ENCODE assay signal across 29 cellular contexts in the genomic region with DNA sequence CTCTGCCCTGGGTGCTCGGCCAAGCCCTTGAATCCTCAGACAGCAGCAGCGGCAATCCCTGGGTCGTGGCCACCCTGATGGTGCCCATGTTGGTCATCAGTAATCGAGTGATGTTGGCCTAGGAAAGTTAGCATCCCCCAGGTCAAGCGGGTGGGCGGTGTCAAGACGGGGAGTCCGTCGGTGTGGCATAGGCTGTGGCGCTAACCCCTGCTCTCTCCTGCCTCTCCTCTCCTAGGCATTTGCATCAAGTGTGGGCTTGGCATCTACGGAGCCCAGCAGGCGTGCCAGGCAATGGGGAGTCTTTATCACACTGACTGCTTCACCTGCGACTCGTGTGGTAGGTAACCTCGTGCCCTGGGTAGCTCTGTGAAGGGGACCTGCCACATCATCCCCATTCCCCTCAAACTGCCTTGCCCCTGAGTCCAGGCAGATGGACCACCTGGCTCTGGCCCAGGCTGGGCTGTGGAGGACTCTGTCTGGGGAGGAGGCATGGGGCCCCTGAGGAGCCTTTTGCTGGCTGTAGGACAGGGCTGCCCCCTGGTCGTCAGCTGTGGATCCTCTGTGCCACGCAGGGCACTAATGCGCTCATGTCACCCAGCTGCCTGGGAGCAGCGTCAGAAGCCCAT.
"Had no signal": no experiment of that assay in that cellular context is flagged by ENCODE, and none has a peak within 500 bp of the region (broad histone marks: within the 10 kb centered on the region; RNA-seq: fewer than 3 reads in every experiment).

No MANE protein-coding gene starts in this region.

- H3K9me3 ChIP-seq: esophagus muscularis mucosa, heart right ventricle, lower lobe of right lung, mucosa of descending colon, stomach, thyroid gland had no signal

- H3K9me3 Mint-ChIP-seq: activated CD4-positive, alpha-beta memory T cell treated with anti-CD3 and anti-CD28 coated beads for 36 hours; activated T-helper 1 cell treated with anti-CD3 and anti-CD28 coated beads, Interleukin-12 subunit alpha, Interleukin-12 subunit beta, Interleukin-2, Interleukin-4 antibody, amounts not matched to agents 30 ng/mL and 10 ng/mL and 1 ng/mL, durations not matched to agents 14 hours and 24 hours and 36 hours; dendritic cell treated with granulocyte-macrophage colony-stimulating factor and Interleukin-4, amounts not matched to agents 40 ng/mL and 50 ng/mL, for 4 days; endodermal cell; natural killer cell treated with Interleukin-12 subunit alpha and Interleukin-12 subunit beta and Interleukin-15 and Interleukin-18, amount 100 ng/mL, for 72 hours; stimulated activated effector memory CD8-positive, alpha-beta T cell treated with anti-CD3 and anti-CD28 coated beads, Interleukin-12 subunit alpha, Interleukin-12 subunit beta, amount 100 ng/mL, for 72 hours had no signal

- H3K4me1 ChIP-seq: foreskin keratinocyte, lower lobe of right lung, thyroid gland had no signal

- H3K4me1 Mint-ChIP-seq: stimulated activated effector memory CD8-positive, alpha-beta T cell treated with anti-CD3 and anti-CD28 coated beads, Interleukin-12 subunit alpha, Interleukin-12 subunit beta, amount 100 ng/mL, for 72 hours had no signal

- H3K4me3 ChIP-seq: esophagus muscularis mucosa, heart right ventricle, lower lobe of right lung, mucosa of descending colon, skin epidermis, stomach, thyroid gland had no signal

- DNase-seq: activated CD4-positive, alpha-beta memory T cell treated with anti-CD3 and anti-CD28 coated beads for 36 hours; activated CD4-positive, alpha-beta T cell treated with anti-CD3 and anti-CD28 coated beads for 48 hours; activated CD8-positive, alpha-beta memory T cell treated with anti-CD3 and anti-CD28 coated beads, Interleukin-2, amount 50 U/mL, for 4 hours; activated gamma-delta T cell treated with Interleukin-2 at 50 U/mL for 16 hours; activated naive CD4-positive, alpha-beta T cell treated with anti-CD3 and anti-CD28 coated beads, Interleukin-2, amount 50 U/mL, for 16 hours; activated T-cell treated with anti-CD3 and anti-CD28 coated beads, Interleukin-2, amount 50 U/mL, for 1 hour; amniotic stem cell; brain microvascular endothelial cell; caudate nucleus; endodermal cell; foreskin keratinocyte; heart right ventricle; kidney glomerular epithelial cell; lower lobe of right lung; mucosa of descending colon; stimulated activated CD4-positive, alpha-beta T cell treated with anti-CD3 and anti-CD28 coated beads, Interleukin-4, amount 100 ng/mL, for 24 hours; stomach; T-helper 9 cell; thyroid gland had no signal

- H3K27ac ChIP-seq: brain microvascular endothelial cell, esophagus muscularis mucosa, foreskin keratinocyte, heart right ventricle, lower lobe of right lung, skin epidermis, stomach, thyroid gland, VCaP had no signal

- H3K27ac Mint-ChIP-seq: activated CD4-positive, alpha-beta memory T cell treated with anti-CD3 and anti-CD28 coated beads for 36 hours; activated T-helper 1 cell treated with anti-CD3 and anti-CD28 coated beads, Interleukin-12 subunit alpha, Interleukin-12 subunit beta, Interleukin-2, Interleukin-4 antibody, amounts not matched to agents 30 ng/mL and 10 ng/mL and 1 ng/mL, durations not matched to agents 14 hours and 24 hours and 36 hours; dendritic cell treated with granulocyte-macrophage colony-stimulating factor and Interleukin-4, amounts not matched to agents 40 ng/mL and 50 ng/mL, for 4 days; endodermal cell; natural killer cell treated with Interleukin-12 subunit alpha and Interleukin-12 subunit beta and Interleukin-15 and Interleukin-18, amount 100 ng/mL, for 72 hours; stimulated activated effector memory CD8-positive, alpha-beta T cell treated with anti-CD3 and anti-CD28 coated beads, Interleukin-12 subunit alpha, Interleukin-12 subunit beta, amount 100 ng/mL, for 72 hours had no signal

- H3K27me3 ChIP-seq: brain microvascular endothelial cell, esophagus muscularis mucosa, foreskin keratinocyte, heart right ventricle, stomach, thyroid gland had no signal

- H3K36me3 Mint-ChIP-seq: activated CD4-positive, alpha-beta memory T cell treated with anti-CD3 and anti-CD28 coated beads for 36 hours; natural killer cell treated with Interleukin-12 subunit alpha and Interleukin-12 subunit beta and Interleukin-15 and Interleukin-18, amount 100 ng/mL, for 72 hours; stimulated activated effector memory CD8-positive, alpha-beta T cell treated with anti-CD3 and anti-CD28 coated beads, Interleukin-12 subunit alpha, Interleukin-12 subunit beta, amount 100 ng/mL, for 72 hours had no signal

- ATAC-seq: activated CD4-positive, CD25-positive, alpha-beta regulatory T cell treated with anti-CD3 and anti-CD28 coated beads, Interleukin-2, amount 50 U/mL, for 24 hours; foreskin keratinocyte; heart right ventricle; left lobe of liver; mucosa of descending colon; natural killer cell treated with Interleukin-12 subunit alpha and Interleukin-12 subunit beta and Interleukin-15 and Interleukin-18, amount 100 ng/mL, for 72 hours; sciatic nerve; stimulated activated effector memory CD8-positive, alpha-beta T cell treated with anti-CD3 and anti-CD28 coated beads, Interleukin-12 subunit alpha, Interleukin-12 subunit beta, amount 100 ng/mL, for 72 hours had no signal

- H3K4me3 Mint-ChIP-seq: activated CD4-positive, alpha-beta memory T cell treated with anti-CD3 and anti-CD28 coated beads for 36 hours; activated T-helper 1 cell treated with anti-CD3 and anti-CD28 coated beads, Interleukin-12 subunit alpha, Interleukin-12 subunit beta, Interleukin-2, Interleukin-4 antibody, amounts not matched to agents 30 ng/mL and 10 ng/mL and 1 ng/mL, durations not matched to agents 14 hours and 24 hours and 36 hours; dendritic cell treated with granulocyte-macrophage colony-stimulating factor and Interleukin-4, amounts not matched to agents 40 ng/mL and 50 ng/mL, for 4 days; endodermal cell; natural killer cell treated with Interleukin-12 subunit alpha and Interleukin-12 subunit beta and Interleukin-15 and Interleukin-18, amount 100 ng/mL, for 72 hours; stimulated activated effector memory CD8-positive, alpha-beta T cell treated with anti-CD3 and anti-CD28 coated beads, Interleukin-12 subunit alpha, Interleukin-12 subunit beta, amount 100 ng/mL, for 72 hours had no signal
